ENCODE assay signal across 11 cellular contexts in genomic region chr2:43018179-43019024, GRCh38.
DNase-seq lines count a peak whose midpoint lies in the region; ATAC-seq and TF ChIP-seq lines count a peak whose summit lies in the region.
"Had no signal": no experiment of that assay in that cellular context is flagged by ENCODE, and none has a peak within 500 bp of the region (broad histone marks: within the 10 kb centered on the region; RNA-seq: fewer than 3 reads in every experiment).

No MANE protein-coding gene starts in this region.

- H3K9me3 ChIP-seq in PC-9 (ENCODE audit: insufficient read depth, low read depth): peaks cover 10% of the 10 kb centered on the region; the same call in 1 of the 2 replicates
- H3K9me3 ChIP-seq in MM.1S (replicated peaks; ENCODE audit: insufficient read depth, low read length): no peaks in the 10 kb centered on the region

- peak overlapping the region; percentile 34 for H3K4me2 ChIP-seq in PC-9
- H3K4me2 ChIP-seq in MM.1S (ENCODE audit: low read depth, low read length): no peak overlapping the region

- no peak overlapping the region for H3K27ac ChIP-seq in PC-9
- no peak overlapping the region for H3K27ac ChIP-seq in MM.1S (ENCODE audit: low read length)
- H3K27ac ChIP-seq: cardiac muscle cell, parathyroid adenoma had no signal

- intact Hi-C loops in PC-9 (cut with micrococcal nuclease; ENCODE audit: unreplicated experiment): no loop called here

- H3K4me3 Mint-ChIP-seq in nephron progenitor cell: no peak overlapping the region
- H3K4me3 Mint-ChIP-seq: CD4-positive, alpha-beta memory T cell had no signal

- DNase-seq in AG08395 (ENCODE audit: low spot score) (peak; percentile 93), PC-9 (peak; percentile 41 to 80), fibroblast of mammary gland (ENCODE audit: low read depth) (peak; percentile 91), nephron progenitor cell (no peak), MM.1S (no peak)
- DNase-seq in activated naive CD4-positive, alpha-beta T cell treated with anti-CD3 and anti-CD28 coated beads, Interleukin-2, amount 50 U/mL, for 72 hours (ENCODE audit: low spot score in 2 of 2): no peak
- no peak for DNase-seq in activated naive CD4-positive, alpha-beta T cell (lab: John Stamatoyannopoulos, UW)
- DNase-seq: CD4-positive, alpha-beta memory T cell had no signal

- H3K27me3 ChIP-seq in PC-9 (ENCODE audit: insufficient read depth, low read depth) (no peaks in the 10 kb centered on the region), MM.1S (replicated peaks; ENCODE audit: insufficient read depth, low read length) (no peaks in the 10 kb centered on the region)
- H3K27me3 ChIP-seq: cardiac muscle cell had no signal

- H2AFZ ChIP-seq in PC-9 (no peak overlapping the region), MM.1S (ENCODE audit: low read length) (no peak overlapping the region)
- H2AFZ ChIP-seq: parathyroid adenoma had no signal

- H3K27me3 Mint-ChIP-seq in nephron progenitor cell (ENCODE audit: low read depth, poor library complexity): peaks cover 12% of the 10 kb centered on the region

- H3K79me2 ChIP-seq in PC-9 (ENCODE audit: low read depth) (no peaks in the 10 kb centered on the region), MM.1S (ENCODE audit: low read length) (no peaks in the 10 kb centered on the region)
- H3K79me2 ChIP-seq: parathyroid adenoma had no signal

- H3K36me3 ChIP-seq in PC-9 (ENCODE audit: low read depth) (no peaks in the 10 kb centered on the region), MM.1S (replicated peaks; ENCODE audit: insufficient read depth, low read length) (no peaks in the 10 kb centered on the region)
- H3K36me3 ChIP-seq: cardiac muscle cell had no signal

- BruUV-seq in PC-9 (replicated peaks; lab: Mats Ljungman, UMichigan): no TSS peak

- H3K9me2 ChIP-seq in PC-9 (ENCODE audit: insufficient read depth) (no peaks in the 10 kb centered on the region), MM.1S (replicated peaks; ENCODE audit: insufficient read depth, low read length) (no peaks in the 10 kb centered on the region)

- peaks cover 23% of the 10 kb centered on the region for H3K4me1 Mint-ChIP-seq in nephron progenitor cell
- H3K4me1 Mint-ChIP-seq: CD4-positive, alpha-beta memory T cell had no signal

- peaks cover 4% of the 10 kb centered on the region; the same call in 1 of the 2 replicates for H3F3A ChIP-seq in PC-9 (ENCODE audit: insufficient read depth, low read depth)
- no peaks in the 10 kb centered on the region for H3F3A ChIP-seq in MM.1S (ENCODE audit: insufficient read depth, low read length)

- no peak overlapping the region for H3K4me3 ChIP-seq in PC-9
- H3K4me3 ChIP-seq in fibroblast of mammary gland (ENCODE audit: control insufficient read depth, low read depth, low read length): no peak overlapping the region
- H3K4me3 ChIP-seq in MM.1S (ENCODE audit: low read length): no peak overlapping the region
- H3K4me3 ChIP-seq: cardiac muscle cell had no signal

- no peak overlapping the region for H3K9ac ChIP-seq in MM.1S (ENCODE audit: low read length)
- H3K9ac ChIP-seq: parathyroid adenoma had no signal

- TF ChIP-seq CTCF in PC-9 (conservative IDR thresholded peaks at IDR 0.05) (no peak), fibroblast of mammary gland (conservative IDR thresholded peaks at IDR 0.05; ENCODE audit: control insufficient read depth, insufficient read depth, low read depth, low read length) (no peak), nephron progenitor cell (IDR thresholded peaks at IDR 0.05) (no peak), MM.1S (IDR thresholded peaks at IDR 0.05; ENCODE audit: low read length) (no peak)

- H4K20me1 ChIP-seq in PC-9 (ENCODE audit: insufficient read depth): no peaks in the 10 kb centered on the region
- H4K20me1 ChIP-seq in MM.1S (ENCODE audit: insufficient read depth, low read length): no peaks in the 10 kb centered on the region

- H3K9me3 Mint-ChIP-seq in nephron progenitor cell: peaks cover 34% of the 10 kb centered on the region
- peaks cover 9 to 15% of the 10 kb centered on the region in 2 donors for H3K9me3 Mint-ChIP-seq in activated naive CD4-positive, alpha-beta T cell treated with anti-CD3 and anti-CD28 coated beads, Interleukin-2, amount 50 U/mL, for 72 hours

- peaks cover 15% of the 10 kb centered on the region for H3K36me3 Mint-ChIP-seq in nephron progenitor cell (ENCODE audit: low read depth)
- peaks cover 9 to 11% of the 10 kb centered on the region in 2 donors for H3K36me3 Mint-ChIP-seq in activated naive CD4-positive, alpha-beta T cell treated with anti-CD3 and anti-CD28 coated beads, Interleukin-2, amount 50 U/mL, for 72 hours

- peaks cover 24% of the 10 kb centered on the region for H3K4me1 ChIP-seq in PC-9 (replicated peaks; ENCODE audit: insufficient read depth)
- H3K4me1 ChIP-seq in MM.1S (ENCODE audit: low read length): no peaks in the 10 kb centered on the region
- H3K4me1 ChIP-seq: parathyroid adenoma had no signal

- ATAC-seq in HG02571 (IDR thresholded peaks at IDR 0.05; ENCODE audit: unreplicated experiment): no peak
- ATAC-seq in activated naive CD4-positive, alpha-beta T cell treated with anti-CD3 and anti-CD28 coated beads, Interleukin-2, amount 50 U/mL, for 72 hours: no peak

- peak overlapping the region; percentile 81 for H3K27ac Mint-ChIP-seq in nephron progenitor cell
- no peak overlapping the region for H3K27ac Mint-ChIP-seq in activated naive CD4-positive, alpha-beta T cell treated with anti-CD3 and anti-CD28 coated beads, Interleukin-2, amount 50 U/mL, for 72 hours
- H3K27ac Mint-ChIP-seq: CD4-positive, alpha-beta memory T cell had no signal

- CTCF ChIA-PET in PC-9 (lab: Charles Lee): no interaction called here

- POLR2A ChIA-PET in PC-9 (lab: Charles Lee; ENCODE audit: unreplicated experiment): interaction anchor here (0.8 kb wide), 1 partner anchor 23 kb away, joined by 3 read pairs; no protein-coding TSS in a partner anchor

Comparison
In these comparisons a context has a peak if more than half of its experiments do, and no peak if none do; other contexts are left out.
1. DNase-seq: peak in AG08395 (single experiment), PC-9 (2 of 2) and fibroblast of mammary gland (single experiment); none in nephron progenitor cell (single experiment), MM.1S (single experiment), activated naive CD4-positive, alpha-beta T cell treated with anti-CD3 and anti-CD28 coated beads, Interleukin-2, amount 50 U/mL, for 72 hours (0 of 2) and activated naive CD4-positive, alpha-beta T cell (0 of 4).